ENCODE assay signal across 9 cellular contexts in genomic region chr17:48113201-48113676, GRCh38. TPM values are rescaled to one million over a fixed set of nuclear protein-coding genes. Genes with fewer than 3 reads are reported as not detected.
DNase-seq lines count a peak whose midpoint lies in the region; ATAC-seq and TF ChIP-seq lines count a peak whose summit lies in the region.
"Had no signal": no experiment of that assay in that cellular context is flagged by ENCODE, and none has a peak within 500 bp of the region (broad histone marks: within the 10 kb centered on the region; RNA-seq: fewer than 3 reads in every experiment).

No MANE protein-coding gene starts in this region.

- TF ChIP-seq CTCF in natural killer cell (IDR thresholded peaks at IDR 0.05) = no peak

- ATAC-seq in GM18511 (IDR thresholded peaks at IDR 0.05; ENCODE audit: unreplicated experiment) = peak; percentile 65
- peak; percentile 51 to 65 for ATAC-seq in activated T-cell treated with anti-CD3 and anti-CD28 coated beads, Interleukin-2, amount 50 U/mL, for 4 hours
- peak; percentile 70 to 85 (median 81) for ATAC-seq in natural killer cell
- no peak for ATAC-seq in HG02981 (IDR thresholded peaks at IDR 0.05; ENCODE audit: unreplicated experiment)
- no peak for ATAC-seq in GM21447 (IDR thresholded peaks at IDR 0.05; ENCODE audit: unreplicated experiment)

- DNase-seq in Jurkat, Clone E6-1 (ENCODE audit: low read depth, low spot score) = peak; percentile 86
- peak; percentile 26 for DNase-seq in activated T-cell treated with anti-CD3 and anti-CD28 coated beads, Interleukin-2, amount 50 U/mL, for 4 hours
- DNase-seq in natural killer cell = no peak
- DNase-seq in posterior vena cava (ENCODE audit: low spot score) = no peak
- DNase-seq in HUDEP-2 (lab: John Stamatoyannopoulos, UW; ENCODE audit: unreplicated experiment in 76 of 76) = no peak
- DNase-seq: MG63 had no signal

- H3K9me3 Mint-ChIP-seq in activated T-cell treated with anti-CD3 and anti-CD28 coated beads, Interleukin-2, amount 50 U/mL, for 4 hours = no peaks in the 10 kb centered on the region
- no peaks in the 10 kb centered on the region for H3K9me3 Mint-ChIP-seq in natural killer cell

- intact Hi-C loops in natural killer cell (cut with micrococcal nuclease) (no loop called here), posterior vena cava (cut with DNase I) (no loop called here)

- peaks cover 44% of the 10 kb centered on the region for H3K4me1 Mint-ChIP-seq in activated T-cell treated with anti-CD3 and anti-CD28 coated beads, Interleukin-2, amount 50 U/mL, for 4 hours (ENCODE audit: low read depth)
- peaks cover 36 to 42% of the 10 kb centered on the region in 2 donors for H3K4me1 Mint-ChIP-seq in natural killer cell

- peak overlapping the region; percentile 58 for H3K4me3 Mint-ChIP-seq in activated T-cell treated with anti-CD3 and anti-CD28 coated beads, Interleukin-2, amount 50 U/mL, for 4 hours
- peak overlapping the region; percentile 25 for H3K4me3 Mint-ChIP-seq in natural killer cell

- no peak overlapping the region for H3K4me3 ChIP-seq in Jurkat, Clone E6-1 (ENCODE audit: low read length)
- H3K4me3 ChIP-seq: MG63 had no signal

- peak overlapping the region; percentile 25 to 32 for H3K27ac Mint-ChIP-seq in natural killer cell

- peaks cover 12% of the 10 kb centered on the region for H3K36me3 Mint-ChIP-seq in activated T-cell treated with anti-CD3 and anti-CD28 coated beads, Interleukin-2, amount 50 U/mL, for 4 hours (ENCODE audit: insufficient read depth)
- no peaks in the 10 kb centered on the region for H3K36me3 Mint-ChIP-seq in natural killer cell

- no peaks in the 10 kb centered on the region for H3K27me3 Mint-ChIP-seq in activated T-cell treated with anti-CD3 and anti-CD28 coated beads, Interleukin-2, amount 50 U/mL, for 4 hours (ENCODE audit: low read depth)
- H3K27me3 Mint-ChIP-seq in natural killer cell (ENCODE audit: low read depth in 2 of 2) = no peaks in the 10 kb centered on the region

RNA-seq across cellular contexts. Expression of gene SNX11, which starts 5.7 kb away (rescaled TPM):
- 21.2 TPM for polyA plus RNA-seq in Jurkat, Clone E6-1 (2012; ENCODE audit: insufficient read depth, insufficient read length)
- total RNA-seq in activated T-cell treated with anti-CD3 and anti-CD28 coated beads, Interleukin-2, amount 50 U/mL, for 4 hours = 10 to 100 TPM; 30.5 to 41.9 (median 30.9) TPM
- total RNA-seq in natural killer cell = 10 to 100 TPM; 22.4 to 43.2 (median 33.2) TPM
- total RNA-seq in posterior vena cava = 10 to 100 TPM; 18.8 to 22.3 TPM

RNA-seq across cellular contexts. Expression of gene CBX1, which starts 12.0 kb away (rescaled TPM):
- 204 TPM for polyA plus RNA-seq in Jurkat, Clone E6-1 (2012; ENCODE audit: insufficient read depth, insufficient read length)
- total RNA-seq in activated T-cell treated with anti-CD3 and anti-CD28 coated beads, Interleukin-2, amount 50 U/mL, for 4 hours = 10 to 100 TPM; 53.2 to 64.4 (median 60.8) TPM
- total RNA-seq in natural killer cell (10 to 100 TPM; 16.9 to 25.4 (median 22.6) TPM), posterior vena cava (10 to 100 TPM; 38.7 to 46.1 TPM)

Comparison
In these comparisons a context has a peak if more than half of its experiments do, and no peak if none do; other contexts are left out.
1. ATAC-seq: peak in GM18511 (single experiment), activated T-cell treated with anti-CD3 and anti-CD28 coated beads, Interleukin-2, amount 50 U/mL, for 4 hours (2 of 2) and natural killer cell (3 of 3); none in HG02981 (single experiment) and GM21447 (single experiment).
2. DNase-seq: peak in Jurkat, Clone E6-1 (single experiment) and activated T-cell treated with anti-CD3 and anti-CD28 coated beads, Interleukin-2, amount 50 U/mL, for 4 hours (single experiment); none in natural killer cell (single experiment), posterior vena cava (single experiment) and HUDEP-2 (0 of 76).